Comparison of ENCODE assay signal across 17 cellular contexts in genomic region chr3:60160792-60161175, GRCh38.
"Had no signal": no experiment of that assay in that cellular context is flagged by ENCODE, and none has a peak within 500 bp of the region (broad histone marks: within the 10 kb centered on the region; RNA-seq: fewer than 3 reads in every experiment).

No MANE protein-coding gene starts in this region.

- H3K27ac ChIP-seq: ascending aorta, body of pancreas had no signal

- H3K27me3 ChIP-seq: ascending aorta, body of pancreas had no signal

- ATAC-seq: activated CD8-positive, alpha-beta T cell treated with anti-CD3 and anti-CD28 coated beads, Interleukin-2, amount 10 ng/mL, durations not matched to agents 7 days and 5 days; body of pancreas; PC-3 had no signal

- H3K36me3 ChIP-seq: ascending aorta had no signal

- H3K4me1 ChIP-seq: ascending aorta, body of pancreas had no signal

- H3K9me3 ChIP-seq: ascending aorta, body of pancreas had no signal

- H3K4me3 ChIP-seq: ascending aorta, body of pancreas had no signal

- DNase-seq: activated CD4-positive, alpha-beta T cell treated with anti-CD3 and anti-CD28 coated beads for 48 hours; activated CD4-positive, alpha-beta T cell treated with anti-CD3 and anti-CD28 coated beads, Interleukin-2, amount 50 U/mL, for 4 hours; activated CD4-positive, CD25-positive, alpha-beta regulatory T cell treated with anti-CD3 and anti-CD28 coated beads, Interleukin-2, amount 50 U/mL, for 72 hours; activated CD8-positive, alpha-beta memory T cell treated with anti-CD3 and anti-CD28 coated beads, Interleukin-2, amount 50 U/mL, for 48 hours; activated CD8-positive, alpha-beta T cell treated with anti-CD3 and anti-CD28 coated beads, Interleukin-2, amount 10 ng/mL, durations not matched to agents 7 days and 5 days; activated naive CD4-positive, alpha-beta T cell treated with anti-CD3 and anti-CD28 coated beads, Interleukin-2, amount 50 U/mL, for 16 hours; activated T-cell treated with anti-CD3 and anti-CD28 coated beads, Interleukin-2, amount 50 U/mL, for 1 hour; amniotic stem cell; body of pancreas; central memory CD4-positive, alpha-beta T cell; NCI-H1417; NCI-H1930; NCI-H510A treated with DMSO at 0.1 percent for 48 hours; NCI-H69; PC-3; SHP77 treated with DMSO at 0.1 percent for 48 hours had no signal
